ENCODE assay signal across 8 cellular contexts in genomic region chr5:132736853-132737833, GRCh38. TPM values are rescaled to one million over a fixed set of nuclear protein-coding genes. Genes with fewer than 3 reads are reported as not detected.
A peak's percentile ranks its signal among the peaks of the same experiment; 100 is the strongest.
DNase-seq lines count a peak whose midpoint lies in the region; TF ChIP-seq lines count a peak whose summit lies in the region.

Gene KIF3A, minus strand, starts transcription at chr5:132737546. Its CDS starts 127 bp downstream, at chr5:132737419.

- no peak within 1 kb of the TSS for H3K27ac ChIP-seq in SK-N-MC
- peak within 1 kb of the TSS; percentile 67 for H3K27ac ChIP-seq in temporal lobe (ENCODE audit: low read depth, low read length)

- H3K4me3 ChIP-seq in GM06990 (replicated peaks; ENCODE audit: low read depth, low read length) (peak within 1 kb of the TSS; percentile 79), NB4 (ENCODE audit: low read depth, low read length) (peak within 1 kb of the TSS; percentile 68), SK-N-MC (peak within 1 kb of the TSS; percentile 99)

- DNase-seq in GM06990 (ENCODE audit: extremely low read depth, insufficient read length) (peak; percentile 97), HFFc6 (peak; percentile 93), NB4 (ENCODE audit: low read depth) (peak; percentile 95), SK-N-MC (ENCODE audit: low read depth, low spot score) (peak; percentile 88), globus pallidus (ENCODE audit: low spot score) (peak; percentile 96), nucleus accumbens (lab: John Stamatoyannopoulos, UW) (peak in 55 of 56 donors; percentile 74 to 98 (median 94))
- peak; percentile 99 for DNase-seq in activated naive CD4-positive, alpha-beta T cell treated with anti-CD3 and anti-CD28 coated beads, Interleukin-2, amount 10 ng/mL, durations not matched to agents 7 days and 5 days

- CTCF ChIA-PET in activated naive CD4-positive, alpha-beta T cell treated with anti-CD3 and anti-CD28 coated beads, Interleukin-2, amount 10 ng/mL, durations not matched to agents 7 days and 5 days (lab: Charles Lee): interaction anchor here (0.8 to 2.3 kb wide), 8 partner anchors 10 to 210 kb away, joined by 3 to 14 read pairs (median 4); partner anchors contain the start of gene CCNI2

- H3K9me3 Mint-ChIP-seq in HFFc6: no peaks in the 10 kb centered on the region
- no peaks in the 10 kb centered on the region for H3K9me3 Mint-ChIP-seq in activated naive CD4-positive, alpha-beta T cell treated with anti-CD3 and anti-CD28 coated beads, Interleukin-2, amount 10 ng/mL, durations not matched to agents 7 days and 5 days

- peaks cover 4% of the 10 kb centered on the region; the same call in 1 of the 2 replicates for H3K27me3 Mint-ChIP-seq in HFFc6 (ENCODE audit: insufficient read depth)
- H3K27me3 Mint-ChIP-seq in activated naive CD4-positive, alpha-beta T cell treated with anti-CD3 and anti-CD28 coated beads, Interleukin-2, amount 10 ng/mL, durations not matched to agents 7 days and 5 days: peaks cover 3% of the 10 kb centered on the region

- TF ChIP-seq POLR2A in NB4 (IDR thresholded peaks at IDR 0.05; ENCODE audit: extremely low read depth, insufficient read length): peak; percentile 28

- peak within 1 kb of the TSS; percentile 68 for H3K9ac ChIP-seq in SK-N-MC (ENCODE audit: insufficient read length)

- H3K36me3 ChIP-seq in GM06990 (ENCODE audit: control insufficient read depth, insufficient read depth, low read length) (no peaks in the 10 kb centered on the region), SK-N-MC (ENCODE audit: insufficient read depth, low read length) (no peaks in the 10 kb centered on the region)

- no peaks in the 10 kb centered on the region for H3K36me3 Mint-ChIP-seq in HFFc6 (ENCODE audit: low read depth)
- no peaks in the 10 kb centered on the region for H3K36me3 Mint-ChIP-seq in activated naive CD4-positive, alpha-beta T cell treated with anti-CD3 and anti-CD28 coated beads, Interleukin-2, amount 10 ng/mL, durations not matched to agents 7 days and 5 days

- H3K4me1 Mint-ChIP-seq in HFFc6 (ENCODE audit: low read depth): peaks cover 31% of the 10 kb centered on the region
- peaks cover 29% of the 10 kb centered on the region for H3K4me1 Mint-ChIP-seq in activated naive CD4-positive, alpha-beta T cell treated with anti-CD3 and anti-CD28 coated beads, Interleukin-2, amount 10 ng/mL, durations not matched to agents 7 days and 5 days

- H3K27me3 ChIP-seq in GM06990 (replicated peaks; ENCODE audit: control insufficient read depth, insufficient read depth, low read length): no peaks in the 10 kb centered on the region

- H3K27ac Mint-ChIP-seq in HFFc6: peak within 1 kb of the TSS; percentile 73
- H3K27ac Mint-ChIP-seq in activated naive CD4-positive, alpha-beta T cell treated with anti-CD3 and anti-CD28 coated beads, Interleukin-2, amount 10 ng/mL, durations not matched to agents 7 days and 5 days: peak within 1 kb of the TSS; percentile 74

- H3K9me3 ChIP-seq in SK-N-MC (ENCODE audit: low read depth, low read length): no peaks in the 10 kb centered on the region

- H3K4me3 Mint-ChIP-seq in HFFc6: peak within 1 kb of the TSS; percentile 90
- H3K4me3 Mint-ChIP-seq in activated naive CD4-positive, alpha-beta T cell treated with anti-CD3 and anti-CD28 coated beads, Interleukin-2, amount 10 ng/mL, durations not matched to agents 7 days and 5 days: peak within 1 kb of the TSS; percentile 87

- TF ChIP-seq CTCF in GM06990 (IDR thresholded peaks at IDR 0.05; ENCODE audit: insufficient read depth, low read length, poor library complexity, severe bottlenecking): no peak
- peak; percentile 49 for TF ChIP-seq CTCF in HFFc6 (IDR thresholded peaks at IDR 0.05)
- no peak for TF ChIP-seq CTCF in NB4 (IDR thresholded peaks at IDR 0.05; ENCODE audit: low read depth, low read length)

RNA-seq across cellular contexts. Expression of gene KIF3A, which starts in this region (rescaled TPM):
- total RNA-seq in HFFc6 (2021; fragmentation: NEBNext Ultra II Directional; extraction: Animal tissue kit (Norgen Biotek cat#: 25700)): 10 to 100 TPM; 12.9 to 15.4 (median 14.9) TPM
- total RNA-seq in temporal lobe: 75.0 TPM
